1 cellular context compared by ENCODE assay signal in genomic region chr6:99393366-99393697, GRCh38.
TF ChIP-seq lines count a peak whose summit lies in the region.

No MANE protein-coding gene starts in this region.

TF ChIP-seq in GM12878, 131 proteins besides CTCF, POLR2A, EP300 and RAD21 (continued from another document):
- TF ChIP-seq CEBPZ (IDR thresholded peaks at IDR 0.05; ENCODE audit: low read depth, low read length) = no peak
TF ChIP-seq in GM12878: peak in this region for 1.
